In the genomic region with DNA sequence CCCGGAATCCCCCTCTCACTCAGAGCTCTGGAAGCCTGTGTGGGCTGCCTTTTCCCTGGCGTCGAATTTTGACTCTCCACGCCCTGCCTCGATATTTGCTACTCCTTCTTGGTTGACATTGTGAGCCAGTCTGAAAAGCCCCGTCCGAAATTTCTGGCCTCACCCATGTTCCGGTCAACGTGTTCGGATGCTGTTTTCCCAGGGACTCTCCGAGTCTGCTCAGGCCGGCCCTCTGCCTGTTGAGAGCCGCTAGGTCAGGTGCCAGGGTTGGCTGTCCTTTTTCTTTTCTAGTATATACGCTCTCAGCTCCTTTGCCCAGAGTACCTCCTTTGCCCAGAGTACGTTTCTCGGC, we compare ENCODE assay signal across 8 cellular contexts. TPM values are rescaled to one million over a fixed set of nuclear protein-coding genes. Genes with fewer than 3 reads are reported as not detected.
DNase-seq lines count a peak whose midpoint lies in the region; ATAC-seq and TF ChIP-seq lines count a peak whose summit lies in the region.

No MANE protein-coding gene starts in this region.

- H3K9me2 ChIP-seq in Loucy (replicated peaks; ENCODE audit: low read depth, low read length), result no peaks in the 10 kb centered on the region

- TF ChIP-seq CTCF in Loucy (conservative IDR thresholded peaks at IDR 0.05; ENCODE audit: low read length), result peak; percentile 59

- peak overlapping the region; percentile 94 for H3K4me2 ChIP-seq in Loucy (ENCODE audit: low read depth, low read length, poor library complexity, severe bottlenecking)

- peaks cover 0 to 8% (median 0%) of the 10 kb centered on the region in 3 donors for H3K36me3 Mint-ChIP-seq in CD8-positive, alpha-beta memory T cell
- H3K36me3 Mint-ChIP-seq in activated T-helper 17 cell treated with anti-CD3 and anti-CD28 coated beads, Interleukin-2, amount 50 U/mL, for 72 hours (ENCODE audit: low read depth), result peaks cover 7% of the 10 kb centered on the region

- peaks cover 19 to 22% (median 21%) of the 10 kb centered on the region in 3 donors for H3K4me1 Mint-ChIP-seq in CD8-positive, alpha-beta memory T cell
- peaks cover 13% of the 10 kb centered on the region for H3K4me1 Mint-ChIP-seq in activated T-helper 17 cell treated with anti-CD3 and anti-CD28 coated beads, Interleukin-2, amount 50 U/mL, for 72 hours

- no peak overlapping the region for H3K4me3 ChIP-seq in CD8-positive, alpha-beta memory T cell (ENCODE audit: low read length)
- peak overlapping the region; percentile 85 for H3K4me3 ChIP-seq in Loucy (ENCODE audit: low read length, poor library complexity, severe bottlenecking)

- H3K9ac ChIP-seq in Loucy (ENCODE audit: low read depth, low read length, poor library complexity, severe bottlenecking), result peak overlapping the region; percentile 80

- no peaks in the 10 kb centered on the region for H3K9me3 Mint-ChIP-seq in CD8-positive, alpha-beta memory T cell
- H3K9me3 Mint-ChIP-seq in activated T-helper 17 cell treated with anti-CD3 and anti-CD28 coated beads, Interleukin-2, amount 50 U/mL, for 72 hours, result no peaks in the 10 kb centered on the region

- no peaks in the 10 kb centered on the region for H3K9me3 ChIP-seq in CD8-positive, alpha-beta memory T cell (ENCODE audit: low read length)
- H3K9me3 ChIP-seq in Loucy (ENCODE audit: insufficient read depth, low read depth, low read length), result no peaks in the 10 kb centered on the region

- peaks cover 12% of the 10 kb centered on the region for H3K4me1 ChIP-seq in CD8-positive, alpha-beta memory T cell (ENCODE audit: insufficient read depth, low read length)
- H3K4me1 ChIP-seq in Loucy (ENCODE audit: insufficient read depth, low read length, poor library complexity, severe bottlenecking), result peaks cover 24% of the 10 kb centered on the region

- no peak for DNase-seq in CD8-positive, alpha-beta memory T cell
- DNase-seq in GM19238 (ENCODE audit: insufficient read length, low spot score), result peak; percentile 46
- peak; percentile 30 to 76 (median 49) for DNase-seq in head of caudate nucleus
- peak; percentile 10 for DNase-seq in occipital lobe (lab: John Stamatoyannopoulos, UW)
- DNase-seq in NCI-H1694 (lab: John Stamatoyannopoulos, UW), result no peak

- peaks cover 3% of the 10 kb centered on the region; the same call in 1 of the 2 replicates for H3F3A ChIP-seq in Loucy (ENCODE audit: low read depth)

- no peak overlapping the region for H3K27ac ChIP-seq in CD8-positive, alpha-beta memory T cell (ENCODE audit: low read depth, low read length)

- H3K4me3 Mint-ChIP-seq in CD8-positive, alpha-beta memory T cell, result peak overlapping the region; percentile 79 to 95 (median 89)
- H3K4me3 Mint-ChIP-seq in activated T-helper 17 cell treated with anti-CD3 and anti-CD28 coated beads, Interleukin-2, amount 50 U/mL, for 72 hours, result peak overlapping the region; percentile 89

- no peaks in the 10 kb centered on the region for H3K27me3 ChIP-seq in CD8-positive, alpha-beta memory T cell (ENCODE audit: insufficient read depth, low read length, poor library complexity, severe bottlenecking)
- no peaks in the 10 kb centered on the region for H3K27me3 ChIP-seq in Loucy (ENCODE audit: insufficient read depth, low read length, poor library complexity, severe bottlenecking)

- peaks cover 13% of the 10 kb centered on the region for H4K20me1 ChIP-seq in Loucy (ENCODE audit: insufficient read depth, low read length, poor library complexity, severe bottlenecking)

- no peaks in the 10 kb centered on the region for H3K36me3 ChIP-seq in CD8-positive, alpha-beta memory T cell (ENCODE audit: insufficient read depth, low read length)
- no peaks in the 10 kb centered on the region for H3K36me3 ChIP-seq in Loucy (ENCODE audit: insufficient read depth, low read length)

- H2AFZ ChIP-seq in Loucy (ENCODE audit: low read length), result peak overlapping the region; percentile 82

- intact Hi-C loops in head of caudate nucleus (cut with DNase I), result no loop called here

- POLR2A ChIA-PET in CD8-positive, alpha-beta memory T cell (lab: Charles Lee), result interaction anchor here (1.1 kb wide), 1 partner anchor 9 kb away, joined by 3 read pairs; no protein-coding TSS in a partner anchor

- no peak for ATAC-seq in activated T-helper 17 cell treated with anti-CD3 and anti-CD28 coated beads, Interleukin-2, amount 50 U/mL, for 72 hours (replicated peaks)
- no peak for ATAC-seq in GM19035 (IDR thresholded peaks at IDR 0.05; ENCODE audit: unreplicated experiment)

- peak overlapping the region in 7 of 8 donors; percentile 8 to 88 (median 78) for H3K27ac Mint-ChIP-seq in CD8-positive, alpha-beta memory T cell
- peak overlapping the region; percentile 81 for H3K27ac Mint-ChIP-seq in activated T-helper 17 cell treated with anti-CD3 and anti-CD28 coated beads, Interleukin-2, amount 50 U/mL, for 72 hours

- CTCF ChIA-PET in CD8-positive, alpha-beta memory T cell (lab: Charles Lee), result no interaction called here

- no peaks in the 10 kb centered on the region for H3K27me3 Mint-ChIP-seq in CD8-positive, alpha-beta memory T cell
- no peaks in the 10 kb centered on the region for H3K27me3 Mint-ChIP-seq in activated T-helper 17 cell treated with anti-CD3 and anti-CD28 coated beads, Interleukin-2, amount 50 U/mL, for 72 hours

- peaks cover 29% of the 10 kb centered on the region for H3K79me2 ChIP-seq in Loucy (ENCODE audit: insufficient read depth, low read length)

RNA-seq across cellular contexts. Expression of gene DGKH, which starts 6.8 kb away (rescaled TPM):
- total RNA-seq in CD8-positive, alpha-beta memory T cell, result 10 to 100 TPM; 10.2 to 10.9 TPM
- polyA plus RNA-seq in CD8-positive, alpha-beta memory T cell, result 2.5 TPM
- total RNA-seq in activated T-helper 17 cell treated with anti-CD3 and anti-CD28 coated beads, Interleukin-2, amount 50 U/mL, for 72 hours, result 10 to 100 TPM; 16.6 to 17.5 TPM
- 20.0 TPM for total RNA-seq in occipital lobe

Comparison
In these comparisons a context has a peak if more than half of its experiments do, and no peak if none do; other contexts are left out.
1. DNase-seq: peak in GM19238 (single experiment), head of caudate nucleus (42 of 42) and occipital lobe (single experiment); none in CD8-positive, alpha-beta memory T cell (0 of 5) and NCI-H1694 (single experiment).